1 cellular context compared by ENCODE assay signal in genomic region chr9:138059196-138059595, GRCh38.
TF ChIP-seq lines count a peak whose summit lies in the region.

No MANE protein-coding gene starts in this region.

TF ChIP-seq in H1, 55 proteins besides CTCF, POLR2A, EP300 and RAD21 (continued from another document):
- TF ChIP-seq CHD7 (IDR thresholded peaks at IDR 0.05; ENCODE audit: insufficient replicate concordance, low read length): no peak
- no peak for TF ChIP-seq USF2 (IDR thresholded peaks at IDR 0.05; ENCODE audit: low read length)
- TF ChIP-seq ATF3 (IDR thresholded peaks at IDR 0.05; ENCODE audit: insufficient read depth, low read depth, low read length): no peak
- no peak for TF ChIP-seq KDM4A (IDR thresholded peaks at IDR 0.05; ENCODE audit: low read depth, low read length, severe bottlenecking)
